In genomic region chr1:161039546-161039945, GRCh38 we compare ENCODE assay signal across 13 cellular contexts. TPM values are rescaled to one million over a fixed set of nuclear protein-coding genes. Genes with fewer than 3 reads are reported as not detected.
A peak's percentile ranks its signal among the peaks of the same experiment; 100 is the strongest.
DNase-seq lines count a peak whose midpoint lies in the region; ATAC-seq and TF ChIP-seq lines count a peak whose summit lies in the region.
"Had no signal": no experiment of that assay in that cellular context is flagged by ENCODE, and none has a peak within 500 bp of the region (broad histone marks: within the 10 kb centered on the region; RNA-seq: fewer than 3 reads in every experiment).

No MANE protein-coding gene starts in this region.

- 93 to 100% methylated on average over 4 to 5 of the region's 5 CpGs for WGBS in thyroid gland, 2 donors

- H3K9me3 ChIP-seq in thyroid gland, result no peaks in the 10 kb centered on the region

- H3K36me3 Mint-ChIP-seq in activated T-cell treated with anti-CD3 and anti-CD28 coated beads, Interleukin-2, amount 50 U/mL, for 72 hours (ENCODE audit: insufficient read depth in 2 of 2), result peaks cover 2 to 23% of the 10 kb centered on the region in 2 donors
- peaks cover 53% of the 10 kb centered on the region for H3K36me3 Mint-ChIP-seq in activated B cell treated with CpG ODN at 0.5 μM for 24 hours (ENCODE audit: low read depth)

- TF ChIP-seq CTCF in activated B cell treated with CpG ODN at 0.5 μM for 24 hours (IDR thresholded peaks at IDR 0.05), result no peak
- no peak for TF ChIP-seq CTCF in thyroid gland (IDR thresholded peaks at IDR 0.05)

- H3K4me1 Mint-ChIP-seq in activated T-cell treated with anti-CD3 and anti-CD28 coated beads, Interleukin-2, amount 50 U/mL, for 72 hours (ENCODE audit: low read depth), result peaks cover 56% of the 10 kb centered on the region
- H3K4me1 Mint-ChIP-seq in activated B cell treated with CpG ODN at 0.5 μM for 24 hours, result peaks cover 58% of the 10 kb centered on the region

- peaks cover 32 to 35% of the 10 kb centered on the region in 2 donors for H3K36me3 ChIP-seq in thyroid gland

- H3K27me3 Mint-ChIP-seq in activated T-cell treated with anti-CD3 and anti-CD28 coated beads, Interleukin-2, amount 50 U/mL, for 72 hours (ENCODE audit: low read depth), result no peaks in the 10 kb centered on the region
- H3K27me3 Mint-ChIP-seq in activated B cell treated with CpG ODN at 0.5 μM for 24 hours, result no peaks in the 10 kb centered on the region

- CTCF ChIA-PET in activated B cell treated with CpG ODN at 0.5 μM for 24 hours (lab: Charles Lee), result interaction anchor here (0.8 to 4.6 kb wide), 8 partner anchors 14 to 88 kb away, joined by 3 to 31 read pairs (median 6); partner anchors contain the start of genes ARHGAP30, F11R and KLHDC9

- no peak for TF ChIP-seq POLR2A in thyroid gland (IDR thresholded peaks at IDR 0.05)

- peaks cover 30 to 33% of the 10 kb centered on the region in 2 donors for H3K4me1 ChIP-seq in thyroid gland

- POLR2A ChIA-PET in activated B cell treated with CpG ODN at 0.5 μM for 24 hours (lab: Charles Lee), result interaction anchor here (0.7 to 5.3 kb wide), 11 partner anchors 7 to 93 kb away, joined by 3 to 41 read pairs (median 13); partner anchors contain the start of genes ARHGAP30, DEDD, F11R and KLHDC9

- no peak overlapping the region for H3K4me3 ChIP-seq in thyroid gland (replicated peaks in 1 of 3)

- in situ Hi-C loops in ACHN (cut with HindIII; ENCODE audit: low pct_ligation_motif_present, low pct_unique_long_range_greater_than_20kb, low sequenced_read_pairs), result no loop called here

- ATAC-seq in activated T-cell treated with anti-CD3 and anti-CD28 coated beads, Interleukin-2, amount 50 U/mL, for 72 hours (replicated peaks in 1 of 2), result no peak
- ATAC-seq in activated B cell treated with CpG ODN at 0.5 μM for 24 hours (ENCODE audit: low read depth), result no peak
- peak; percentile 1 for ATAC-seq in left colon
- no peak for ATAC-seq in GM18867 (IDR thresholded peaks at IDR 0.05; ENCODE audit: unreplicated experiment)

- H3K4me3 Mint-ChIP-seq in activated T-cell treated with anti-CD3 and anti-CD28 coated beads, Interleukin-2, amount 50 U/mL, for 72 hours, result peak overlapping the region; percentile 72 to 97
- peak overlapping the region; percentile 58 for H3K4me3 Mint-ChIP-seq in activated B cell treated with CpG ODN at 0.5 μM for 24 hours

- peak overlapping the region in 2 of 3 donors; percentile 44 to 86 for H3K27ac ChIP-seq in thyroid gland

- no peaks in the 10 kb centered on the region for H3K9me3 Mint-ChIP-seq in activated T-cell treated with anti-CD3 and anti-CD28 coated beads, Interleukin-2, amount 50 U/mL, for 72 hours
- no peaks in the 10 kb centered on the region for H3K9me3 Mint-ChIP-seq in activated B cell treated with CpG ODN at 0.5 μM for 24 hours

- DNase-seq in activated T-cell treated with anti-CD3 and anti-CD28 coated beads, Interleukin-2, amount 50 U/mL, for 72 hours, result no peak
- DNase-seq in activated T-cell treated with anti-CD3 and anti-CD28 coated beads, Interleukin-2, amount 50 U/mL, for 1 hour, result no peak
- no peak for DNase-seq in activated B cell treated with CpG ODN at 0.5 μM for 24 hours
- DNase-seq in left colon, result no peak
- no peak for DNase-seq in thyroid gland
- DNase-seq in NCI-H510A treated with DMSO at 0.1 percent for 48 hours (lab: John Stamatoyannopoulos, UW), result no peak
- no peak for DNase-seq in ACHN
- DNase-seq: cortex of kidney, GF-D8, T1000 had no signal

- peak overlapping the region; percentile 31 for H3K27ac Mint-ChIP-seq in activated T-cell treated with anti-CD3 and anti-CD28 coated beads, Interleukin-2, amount 50 U/mL, for 72 hours
- H3K27ac Mint-ChIP-seq in activated B cell treated with CpG ODN at 0.5 μM for 24 hours, result peak overlapping the region; percentile 78

- H3K27me3 ChIP-seq in thyroid gland, result no peaks in the 10 kb centered on the region

- intact Hi-C loops in activated B cell treated with CpG ODN at 0.5 μM for 24 hours (cut with micrococcal nuclease) (loop anchor here (1.0 kb wide), 1 partner anchor 18 kb away; the partner anchor contains the start of gene F11R), left colon (cut with DNase I, micrococcal nuclease) (no loop called here), thyroid gland (cut with DNase I) (no loop called here)

RNA-seq across cellular contexts. Expression of gene TSTD1, which starts 0.8 kb away (rescaled TPM):
- 10 to 100 TPM; 46.3 to 78.0 TPM for total RNA-seq in activated T-cell treated with anti-CD3 and anti-CD28 coated beads, Interleukin-2, amount 50 U/mL, for 72 hours
- total RNA-seq in activated B cell treated with CpG ODN at 0.5 μM for 24 hours (69.8 and 70.2 TPM in 2 replicates), left colon (100 to 1,000 TPM in 1 of 2 donors, 10 to 100 TPM in 1; 92.1 to 120 TPM), thyroid gland (100 to 1,000 TPM; 256 to 466 (median 320) TPM)

RNA-seq across cellular contexts. Expression of gene USF1, which starts 6.2 kb away (rescaled TPM):
- total RNA-seq in activated T-cell treated with anti-CD3 and anti-CD28 coated beads, Interleukin-2, amount 50 U/mL, for 72 hours, result 10 to 100 TPM; 52.3 to 57.5 TPM
- total RNA-seq in activated B cell treated with CpG ODN at 0.5 μM for 24 hours (134 and 143 TPM in 2 replicates), left colon (10 to 100 TPM; 67.4 to 72.4 TPM), thyroid gland (10 to 100 TPM; 56.0 to 71.0 (median 70.3) TPM)

RNA-seq across cellular contexts. Expression of gene F11R, which starts 18.6 kb away (rescaled TPM):
- 10 to 100 TPM; 38.2 to 38.8 TPM for total RNA-seq in activated T-cell treated with anti-CD3 and anti-CD28 coated beads, Interleukin-2, amount 50 U/mL, for 72 hours
- 11.1 and 11.6 TPM in 2 replicates for total RNA-seq in activated B cell treated with CpG ODN at 0.5 μM for 24 hours
- total RNA-seq in left colon, result 100 to 1,000 TPM; 145 to 202 TPM
- 100 to 1,000 TPM in 2 of 4 donors, 10 to 100 TPM in 2; 80.8 to 122 (median 98.3) TPM for total RNA-seq in thyroid gland

RNA-seq across cellular contexts. Expression of gene ARHGAP30, which starts 30.1 kb away (rescaled TPM):
- total RNA-seq in activated T-cell treated with anti-CD3 and anti-CD28 coated beads, Interleukin-2, amount 50 U/mL, for 72 hours, result 100 to 1,000 TPM; 192 to 198 TPM
- 154 and 158 TPM in 2 replicates for total RNA-seq in activated B cell treated with CpG ODN at 0.5 μM for 24 hours
- total RNA-seq in left colon, result 1 to 10 TPM; 2.7 to 8.7 TPM
- 1 to 10 TPM; 1.4 to 3.5 (median 2.9) TPM for total RNA-seq in thyroid gland

RNA-seq across cellular contexts. Expression of gene NECTIN4, which starts 49.8 kb away (rescaled TPM):
- under 1 TPM in 1 of 2 donors, not detected in 1; 0.31 TPM for total RNA-seq in activated T-cell treated with anti-CD3 and anti-CD28 coated beads, Interleukin-2, amount 50 U/mL, for 72 hours
- total RNA-seq in activated B cell treated with CpG ODN at 0.5 μM for 24 hours (not detected in 2 replicates), left colon (1 to 10 TPM; 3.0 to 6.1 TPM), thyroid gland (under 1 TPM in 1 of 4 donors, not detected in 3; 0.27 TPM)
- total RNA-seq: frontal cortex, left lobe of liver had no signal
